In genomic region chr7:101348456-101349067, GRCh38 we compare ENCODE assay signal across 1 cellular context.
"Not testable (repeated sequence)": the region's sequence is repeated elsewhere in the genome, so short reads cannot be mapped to it uniquely, and the experiment has no call there.

No MANE protein-coding gene starts in this region.

- not testable (repeated sequence) for H3K4me3 ChIP-seq in BLaER1

- peak overlapping the region; percentile 40 for H3K4me2 ChIP-seq in BLaER1

- H4K20me1 ChIP-seq in BLaER1, result not testable (repeated sequence)

- not testable (repeated sequence) for H3K9ac ChIP-seq in BLaER1

- not testable (repeated sequence) for H3K27ac ChIP-seq in BLaER1

- H3K9me3 ChIP-seq in BLaER1, result not testable (repeated sequence)

- H3K27me3 ChIP-seq in BLaER1, result not testable (repeated sequence)

- H3K4me1 ChIP-seq in BLaER1, result not testable (repeated sequence)

- not testable (repeated sequence) for H3K36me3 ChIP-seq in BLaER1
